9 cellular contexts compared by ENCODE assay signal in the genomic region with DNA sequence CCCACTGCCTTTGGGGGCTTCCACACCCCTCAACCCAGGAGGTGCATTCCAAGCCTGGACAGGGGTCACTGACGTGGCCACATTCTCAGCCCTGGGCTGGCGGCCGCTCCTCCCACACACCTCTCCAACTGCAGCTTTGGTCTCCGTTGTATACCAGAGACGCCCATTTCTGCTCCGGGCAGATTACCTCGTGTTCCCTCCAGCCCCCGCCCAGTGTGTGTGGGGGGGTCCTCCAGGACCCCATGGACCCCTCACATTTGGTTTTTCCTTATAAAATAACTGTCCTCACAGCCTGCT.
DNase-seq lines count a peak whose midpoint lies in the region; ATAC-seq and TF ChIP-seq lines count a peak whose summit lies in the region.
"Had no signal": no experiment of that assay in that cellular context is flagged by ENCODE, and none has a peak within 500 bp of the region (broad histone marks: within the 10 kb centered on the region; RNA-seq: fewer than 3 reads in every experiment).

No MANE protein-coding gene starts in this region.

- DNase-seq in DMS53 treated with DMSO at 0.1 percent for 48 hours (lab: John Stamatoyannopoulos, UW; ENCODE audit: unreplicated experiment) (peak; percentile 73), nephron progenitor cell (peak; percentile 48), DMS 273 (lab: John Stamatoyannopoulos, UW; ENCODE audit: unreplicated experiment) (no peak), NCI-H1105 (lab: John Stamatoyannopoulos, UW) (no peak)
- DNase-seq in activated CD4-positive, CD25-positive, alpha-beta regulatory T cell treated with anti-CD3 and anti-CD28 coated beads, Interleukin-2, amount 50 U/mL, for 72 hours, result no peak

- no peak for TF ChIP-seq CTCF in KMS-11 (conservative IDR thresholded peaks at IDR 0.05; ENCODE audit: low read depth, low read length)
- TF ChIP-seq CTCF in nephron progenitor cell (IDR thresholded peaks at IDR 0.05), result no peak

- no peaks in the 10 kb centered on the region for H3K36me3 Mint-ChIP-seq in nephron progenitor cell (ENCODE audit: low read depth)

- H3K27me3 ChIP-seq in KMS-11 (ENCODE audit: insufficient read depth, low read depth), result peaks cover 66% of the 10 kb centered on the region
- peaks cover 19 to 34% of the 10 kb centered on the region in 2 donors for H3K27me3 ChIP-seq in duodenal mucosa (ENCODE audit: control insufficient read depth in 1 of 2, insufficient read depth in 2 of 2, low read length in 2 of 2)

- ATAC-seq in HG03378 (IDR thresholded peaks at IDR 0.05; ENCODE audit: unreplicated experiment), result no peak

- no peaks in the 10 kb centered on the region for H4K20me1 ChIP-seq in KMS-11 (ENCODE audit: insufficient read depth)

- H3K27ac ChIP-seq in KMS-11 (no peak overlapping the region), duodenal mucosa (ENCODE audit: low read depth, low read length) (no peak overlapping the region)
- H3K27ac ChIP-seq: coronary artery had no signal

- H3K4me3 ChIP-seq in KMS-11 (IDR thresholded peaks at IDR 0.05; ENCODE audit: insufficient read depth, low read depth, low read length), result no peak overlapping the region
- peak overlapping the region; percentile 15 to 16 for H3K4me3 ChIP-seq in duodenal mucosa (ENCODE audit: low read depth in 1 of 2, low read length in 2 of 2)

- H3K27ac Mint-ChIP-seq in nephron progenitor cell, result no peak overlapping the region

- H3K9ac ChIP-seq in KMS-11, result no peak overlapping the region
- H3K9ac ChIP-seq in duodenal mucosa (ENCODE audit: low read depth in 1 of 2, low read length in 2 of 2), result peak overlapping the region in 1 of 2 donors; percentile 18

- peak overlapping the region; percentile 82 for H3K4me2 ChIP-seq in KMS-11

- no peaks in the 10 kb centered on the region for H3K79me2 ChIP-seq in KMS-11 (ENCODE audit: insufficient read depth, low read depth)

- no peak overlapping the region for H2AFZ ChIP-seq in KMS-11 (ENCODE audit: low read depth)

- H3K36me3 ChIP-seq in KMS-11 (ENCODE audit: insufficient read depth) (no peaks in the 10 kb centered on the region), duodenal mucosa (ENCODE audit: control insufficient read depth in 1 of 2, insufficient read depth in 2 of 2, low read length in 2 of 2) (no peaks in the 10 kb centered on the region)

- H3K9me3 ChIP-seq in duodenal mucosa (ENCODE audit: control insufficient read depth in 1 of 2, low read length in 2 of 2), result no peaks in the 10 kb centered on the region

- H3K27me3 Mint-ChIP-seq in nephron progenitor cell (ENCODE audit: low read depth, poor library complexity), result peaks cover 35% of the 10 kb centered on the region

- peaks cover 38% of the 10 kb centered on the region for H3K4me1 Mint-ChIP-seq in nephron progenitor cell

- no peaks in the 10 kb centered on the region for H3K9me3 Mint-ChIP-seq in nephron progenitor cell

- peak overlapping the region; percentile 74 for H3K4me3 Mint-ChIP-seq in nephron progenitor cell

- H3K4me1 ChIP-seq in KMS-11 (ENCODE audit: low read depth, poor library complexity, severe bottlenecking), result peaks cover 26% of the 10 kb centered on the region
- peaks cover 10 to 15% of the 10 kb centered on the region in 2 donors for H3K4me1 ChIP-seq in duodenal mucosa (ENCODE audit: control insufficient read depth in 1 of 2, insufficient read depth in 2 of 2, low read length in 2 of 2)

Comparison
In these comparisons a context has a peak if more than half of its experiments do, and no peak if none do; other contexts are left out.
1. DNase-seq: peak in DMS53 treated with DMSO at 0.1 percent for 48 hours (single experiment) and nephron progenitor cell (single experiment); none in activated CD4-positive, CD25-positive, alpha-beta regulatory T cell treated with anti-CD3 and anti-CD28 coated beads, Interleukin-2, amount 50 U/mL, for 72 hours (single experiment), DMS 273 (single experiment) and NCI-H1105 (single experiment).